Comparison of ENCODE assay signal across 8 cellular contexts in the genomic region with DNA sequence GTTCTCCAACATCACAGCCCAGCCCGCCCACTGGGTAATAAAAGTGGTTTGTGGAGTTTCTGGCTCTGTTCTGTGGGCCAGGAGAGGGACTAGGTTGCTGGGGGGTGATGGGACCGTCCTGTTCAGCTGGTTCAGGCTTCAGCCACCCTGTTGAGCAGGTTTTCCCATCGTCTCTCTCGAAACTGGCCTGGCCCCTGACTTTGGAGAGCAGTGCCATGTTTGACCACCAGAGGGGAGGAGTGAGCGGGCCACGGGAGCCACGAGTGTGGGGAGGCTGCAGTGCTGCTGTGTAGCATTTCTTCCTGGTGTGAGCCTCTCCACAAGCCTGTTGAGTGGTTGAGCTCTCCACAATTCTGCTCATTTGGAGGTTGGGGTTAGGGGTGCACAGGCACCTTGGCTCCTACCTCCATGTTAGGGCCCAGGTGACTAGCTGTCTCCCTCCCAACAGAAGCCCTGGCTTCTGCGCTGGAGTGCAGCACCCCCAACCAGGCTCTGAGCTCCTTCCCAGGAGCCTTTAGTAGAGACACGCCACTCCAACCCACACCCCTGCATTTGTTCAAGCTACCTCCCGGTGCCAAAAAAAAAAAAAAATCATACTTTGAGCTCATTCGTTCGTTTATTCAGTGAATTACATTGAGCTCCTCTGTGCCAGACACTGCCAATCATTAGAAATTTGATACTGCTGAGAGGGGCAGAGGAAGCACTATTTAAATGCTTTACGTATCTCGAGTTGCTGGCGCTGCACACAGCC. TPM values are rescaled to one million over a fixed set of nuclear protein-coding genes. Genes with fewer than 3 reads are reported as not detected.
DNase-seq lines count a peak whose midpoint lies in the region; ATAC-seq and TF ChIP-seq lines count a peak whose summit lies in the region.

No MANE protein-coding gene starts in this region.

- peak; percentile 95 for TF ChIP-seq CTCF in HFFc6 (IDR thresholded peaks at IDR 0.05)

- DNase-seq in EH (ENCODE audit: low read depth) (peak; percentile 72), HFFc6 (peak; percentile 50), NCI-H2227 (lab: John Stamatoyannopoulos, UW; ENCODE audit: unreplicated experiment) (peak; percentile 77), kidney tubule cell (ENCODE audit: low spot score) (peak; percentile 74)
- DNase-seq in activated CD4-positive, CD25-positive, alpha-beta regulatory T cell treated with anti-CD3 and anti-CD28 coated beads, Interleukin-2, amount 50 U/mL, for 16 hours (ENCODE audit: low read depth, low spot score), result peak; percentile 62
- peak; percentile 69 for DNase-seq in central memory CD4-positive, alpha-beta T cell
- DNase-seq in stimulated activated CD4-positive, alpha-beta T cell treated with anti-CD3 and anti-CD28 coated beads, Interleukin-2, amount 100 ng/mL, for 4 hours (ENCODE audit: low read depth), result peak; percentile 66

- no peak overlapping the region for H3K27ac Mint-ChIP-seq in HFFc6

- H3K36me3 Mint-ChIP-seq in HFFc6 (ENCODE audit: low read depth), result no peaks in the 10 kb centered on the region

- no peaks in the 10 kb centered on the region for H3K9me3 Mint-ChIP-seq in HFFc6

- peaks cover 22% of the 10 kb centered on the region for H3K27me3 Mint-ChIP-seq in HFFc6 (ENCODE audit: insufficient read depth)

- no peak for ATAC-seq in GM18511 (IDR thresholded peaks at IDR 0.05; ENCODE audit: unreplicated experiment)

- peak overlapping the region; percentile 37; the same call in 1 of the 2 replicates for H3K4me3 Mint-ChIP-seq in HFFc6

- H3K4me1 Mint-ChIP-seq in HFFc6 (ENCODE audit: low read depth), result peaks cover 18% of the 10 kb centered on the region

RNA-seq across cellular contexts. Expression of gene SPINT1, which starts 13.9 kb away (rescaled TPM):
- total RNA-seq in HFFc6 (2021; fragmentation: NEBNext Ultra II Directional; extraction: Animal tissue kit (Norgen Biotek cat#: 25700)), result under 1 TPM in 5 of 6 experiments, not detected in 1; 0.14 to 0.51 (median 0.26) TPM

RNA-seq across cellular contexts. Expression of gene RHOV, which starts 16.3 kb away (rescaled TPM):
- under 1 TPM in 5 of 6 experiments, not detected in 1; 0.14 to 0.41 (median 0.31) TPM for total RNA-seq in HFFc6 (2021; fragmentation: NEBNext Ultra II Directional; extraction: Animal tissue kit (Norgen Biotek cat#: 25700))

RNA-seq across cellular contexts. Expression of gene PPP1R14D, which starts 29.3 kb away (rescaled TPM):
- total RNA-seq in HFFc6 (2021; fragmentation: NEBNext Ultra II Directional; extraction: Animal tissue kit (Norgen Biotek cat#: 25700)), result not detected

RNA-seq across cellular contexts. Expression of gene VPS18, which starts 36.5 kb away (rescaled TPM):
- total RNA-seq in HFFc6 (2021; fragmentation: NEBNext Ultra II Directional; extraction: Animal tissue kit (Norgen Biotek cat#: 25700)), result 10 to 100 TPM; 27.7 to 33.1 (median 31.2) TPM

RNA-seq across cellular contexts. Expression of gene DNAJC17, which starts 50.5 kb away (rescaled TPM):
- total RNA-seq in HFFc6 (2021; fragmentation: NEBNext Ultra II Directional; extraction: Animal tissue kit (Norgen Biotek cat#: 25700)), result 10 to 100 TPM; 25.9 to 39.9 (median 29.6) TPM
